19 cellular contexts compared by ENCODE assay signal in the genomic region with DNA sequence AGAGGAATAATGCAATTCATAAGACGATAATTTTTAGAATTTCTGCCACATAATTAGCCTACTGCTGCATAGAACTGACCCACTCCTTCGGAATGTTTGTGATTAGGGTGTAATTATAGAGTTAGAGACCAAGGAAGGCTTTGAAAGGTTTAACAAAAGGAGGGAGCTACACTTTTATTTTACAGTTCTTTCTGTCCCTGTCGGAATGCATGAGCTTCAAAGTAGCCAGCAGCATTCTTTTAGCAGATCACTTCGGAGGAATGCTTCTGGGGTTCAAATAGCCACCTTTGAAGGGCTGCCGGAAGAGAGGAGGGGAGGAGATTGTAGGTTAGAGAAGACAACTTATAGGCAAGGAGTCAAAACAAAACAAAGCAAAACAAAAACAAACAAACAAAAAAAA.
DNase-seq lines count a peak whose midpoint lies in the region; ATAC-seq and TF ChIP-seq lines count a peak whose summit lies in the region.
"Had no signal": no experiment of that assay in that cellular context is flagged by ENCODE, and none has a peak within 500 bp of the region (broad histone marks: within the 10 kb centered on the region; RNA-seq: fewer than 3 reads in every experiment).

No MANE protein-coding gene starts in this region.

- no peak overlapping the region for H2AFZ ChIP-seq in smooth muscle cell (ENCODE audit: low read depth)

- peak overlapping the region; percentile 18 for H3K4me2 ChIP-seq in smooth muscle cell

- H3K9ac ChIP-seq in HUES64 (ENCODE audit: low read depth, low read length): no peak overlapping the region
- H3K9ac ChIP-seq in smooth muscle cell (ENCODE audit: low read depth): no peak overlapping the region

- 18% methylated on average over 4 of the region's 5 CpGs for WGBS in HUES64
- WGBS in mesodermal cell (ENCODE audit: insufficient coverage in 2 of 2), 2 experiments: no CpG with 5 or more reads among the region's 5 CpGs
- WGBS in smooth muscle cell (ENCODE audit: low lambda C conversion rate): 9% methylated on average over 5 of the region's 5 CpGs

- H4K20me1 ChIP-seq in smooth muscle cell (ENCODE audit: low read depth): no peaks in the 10 kb centered on the region

- no peaks in the 10 kb centered on the region for H3K27me3 ChIP-seq in HUES64 (ENCODE audit: insufficient read depth, low read length)
- no peaks in the 10 kb centered on the region for H3K27me3 ChIP-seq in smooth muscle cell (ENCODE audit: low read depth)
- H3K27me3 ChIP-seq: breast epithelium, tibial nerve had no signal

- H3K27ac ChIP-seq in HUES64 (ENCODE audit: low read depth, low read length): peak overlapping the region; percentile 44; the same call in 1 of the 2 replicates
- peak overlapping the region; percentile 73 for H3K27ac ChIP-seq in mesodermal cell (ENCODE audit: low read depth, low read length, severe bottlenecking)
- peak overlapping the region; percentile 18 for H3K27ac ChIP-seq in smooth muscle cell (ENCODE audit: low read depth)
- H3K27ac ChIP-seq: breast epithelium, tibial nerve had no signal

- TF ChIP-seq CTCF in choroid plexus epithelial cell (conservative IDR thresholded peaks at IDR 0.05; ENCODE audit: low read depth, low read length): no peak
- TF ChIP-seq CTCF in smooth muscle cell (IDR thresholded peaks at IDR 0.05; ENCODE audit: borderline replicate concordance, insufficient read depth, poor library complexity, severe bottlenecking): no peak

- H3K36me3 ChIP-seq in HUES64 (ENCODE audit: insufficient read depth, low read length) (no peaks in the 10 kb centered on the region), mesodermal cell (ENCODE audit: control insufficient read depth, insufficient read depth, low read length) (no peaks in the 10 kb centered on the region), smooth muscle cell (ENCODE audit: low read depth) (no peaks in the 10 kb centered on the region)
- H3K36me3 ChIP-seq: breast epithelium, tibial nerve had no signal

- peaks cover 11% of the 10 kb centered on the region for H3F3A ChIP-seq in smooth muscle cell (ENCODE audit: low read depth)

- no peaks in the 10 kb centered on the region for H3K79me2 ChIP-seq in smooth muscle cell (ENCODE audit: low read depth)

- peak; percentile 45 for DNase-seq in choroid plexus epithelial cell (ENCODE audit: low read depth)
- DNase-seq in smooth muscle cell (lab: John Stamatoyannopoulos, UW; ENCODE audit: unreplicated experiment): no peak
- no peak for DNase-seq in GM19238 (ENCODE audit: insufficient read length, low spot score)
- DNase-seq: activated CD4-positive, CD25-positive, alpha-beta regulatory T cell treated with anti-CD3 and anti-CD28 coated beads, Interleukin-2, amount 50 U/mL, for 72 hours; activated CD8-positive, alpha-beta memory T cell treated with anti-CD3 and anti-CD28 coated beads, Interleukin-2, amount 50 U/mL, for 48 hours; activated CD8-positive, alpha-beta T cell treated with anti-CD3 and anti-CD28 coated beads for 36 hours; activated naive CD4-positive, alpha-beta T cell treated with anti-CD3 and anti-CD28 coated beads for 36 hours; C1 segment of cervical spinal cord; hippocampal formation; naive thymus-derived CD4-positive, alpha-beta T cell; NCI-H446 treated with DMSO at 0.1 percent for 48 hours had no signal

- H3K4me1 ChIP-seq in HUES64 (ENCODE audit: insufficient read depth, low read length) (peaks cover 33% of the 10 kb centered on the region; the same call in 1 of the 2 replicates), mesodermal cell (ENCODE audit: control insufficient read depth, insufficient read depth, low read length, poor library complexity, severe bottlenecking) (peaks cover 39% of the 10 kb centered on the region), smooth muscle cell (ENCODE audit: low read depth) (peaks cover 32% of the 10 kb centered on the region)
- H3K4me1 ChIP-seq: breast epithelium, tibial nerve had no signal

- H3K9me3 ChIP-seq in HUES64 (ENCODE audit: insufficient read depth, low read depth, low read length): no peaks in the 10 kb centered on the region
- H3K9me3 ChIP-seq in mesodermal cell (ENCODE audit: control insufficient read depth, low read length): no peaks in the 10 kb centered on the region
- H3K9me3 ChIP-seq in smooth muscle cell (replicated peaks; ENCODE audit: low read depth): no peaks in the 10 kb centered on the region
- H3K9me3 ChIP-seq: breast epithelium, tibial nerve had no signal

- H3K4me3 ChIP-seq in HUES64 (ENCODE audit: low read length) (no peak overlapping the region), choroid plexus epithelial cell (ENCODE audit: low read depth, low read length) (no peak overlapping the region), mesodermal cell (ENCODE audit: extremely low read depth, insufficient read depth, low read length, poor library complexity, severe bottlenecking) (no peak overlapping the region), smooth muscle cell (no peak overlapping the region)
- H3K4me3 ChIP-seq: breast epithelium, tibial nerve had no signal

- no peak for ATAC-seq in GM18868 (IDR thresholded peaks at IDR 0.05; ENCODE audit: unreplicated experiment)
- ATAC-seq in GM19395 (IDR thresholded peaks at IDR 0.05; ENCODE audit: unreplicated experiment): no peak
- ATAC-seq: activated CD8-positive, alpha-beta T cell treated with anti-CD3 and anti-CD28 coated beads for 36 hours; left lobe of liver; naive thymus-derived CD4-positive, alpha-beta T cell; stimulated activated effector memory CD8-positive, alpha-beta T cell treated with anti-CD3 and anti-CD28 coated beads, Interleukin-12 subunit alpha, Interleukin-12 subunit beta, amount 100 ng/mL, for 72 hours had no signal

Comparison
In these comparisons a context has a peak if more than half of its experiments do, and no peak if none do; other contexts are left out.
1. H3K27ac ChIP-seq: peak in every context shown above with its lines; median percentile 73 in mesodermal cell; 44 in HUES64; 18 in smooth muscle cell.